In genomic region chr7:86999737-87000136, GRCh38 we compare ENCODE assay signal across 18 cellular contexts. TPM values are rescaled to one million over a fixed set of nuclear protein-coding genes. Genes with fewer than 3 reads are reported as not detected.
DNase-seq lines count a peak whose midpoint lies in the region; ATAC-seq and TF ChIP-seq lines count a peak whose summit lies in the region.
"Had no signal": no experiment of that assay in that cellular context is flagged by ENCODE, and none has a peak within 500 bp of the region (broad histone marks: within the 10 kb centered on the region; RNA-seq: fewer than 3 reads in every experiment).

No MANE protein-coding gene starts in this region.

- no peak for TF ChIP-seq CTCF in RWPE2 (IDR thresholded peaks at IDR 0.05; ENCODE audit: poor library complexity, severe bottlenecking)
- TF ChIP-seq CTCF in parathyroid adenoma (IDR thresholded peaks at IDR 0.05): no peak
- TF ChIP-seq CTCF in vagina (IDR thresholded peaks at IDR 0.05): no peak

- peaks cover 17% of the 10 kb centered on the region for H3K4me1 ChIP-seq in RWPE2 (ENCODE audit: insufficient read depth, poor library complexity, severe bottlenecking)
- peaks cover 38% of the 10 kb centered on the region for H3K4me1 ChIP-seq in parathyroid adenoma
- peaks cover 11% of the 10 kb centered on the region for H3K4me1 ChIP-seq in vagina
- H3K4me1 ChIP-seq: A549 had no signal

- H3K4me3 ChIP-seq in RWPE2 (ENCODE audit: severe bottlenecking) (no peak overlapping the region), parathyroid adenoma (ENCODE audit: low read depth, low read length) (no peak overlapping the region), vagina (no peak overlapping the region)
- H3K4me3 ChIP-seq: A549 had no signal

- peak overlapping the region; percentile 67 for H2AFZ ChIP-seq in parathyroid adenoma

- intact Hi-C loops in vagina (cut with DNase I): no loop called here

- no peak overlapping the region for H3K4me2 ChIP-seq in parathyroid adenoma (ENCODE audit: low read length)
- H3K4me2 ChIP-seq: A549 had no signal

- in situ Hi-C loops in G401 (cut with HindIII; ENCODE audit: low sequenced_read_pairs): no loop called here

- no peak for TF ChIP-seq POLR2A in vagina (IDR thresholded peaks at IDR 0.05)

- H3K9ac ChIP-seq in parathyroid adenoma: no peak overlapping the region

- H3K27me3 ChIP-seq in RWPE2 (ENCODE audit: insufficient read depth, poor library complexity, severe bottlenecking) (no peaks in the 10 kb centered on the region), parathyroid adenoma (ENCODE audit: control insufficient read depth, insufficient read depth, low read length) (no peaks in the 10 kb centered on the region), vagina (no peaks in the 10 kb centered on the region)

- DNase-seq in G401 (ENCODE audit: low spot score) (peak; percentile 49), RWPE2 (ENCODE audit: low spot score) (no peak), cerebellar cortex (ENCODE audit: low spot score) (peak; percentile 38), vagina (ENCODE audit: extremely low spot score in 2 of 2) (no peak)
- DNase-seq: CD4-positive, alpha-beta T cell; DMS53; EL; IMR-90; Karpas-422; NCI-H1417 treated with DMSO at 0.1 percent for 48 hours; NCI-H1930; NCI-H526 had no signal

- H3K79me2 ChIP-seq in parathyroid adenoma: peaks cover 8% of the 10 kb centered on the region

- H3K27ac ChIP-seq in RWPE2 (ENCODE audit: poor library complexity, severe bottlenecking) (peak overlapping the region; percentile 68), parathyroid adenoma (peak overlapping the region; percentile 85), vagina (no peak overlapping the region)
- H3K27ac ChIP-seq: A549, HL-60 had no signal

- ATAC-seq in RWPE2 (ENCODE audit: low read depth) (no peak), HG02588 (IDR thresholded peaks at IDR 0.05; ENCODE audit: unreplicated experiment) (no peak), HG02759 (IDR thresholded peaks at IDR 0.05; ENCODE audit: unreplicated experiment) (no peak)
- ATAC-seq: A549, Panc1 had no signal

- H3K9me3 ChIP-seq in RWPE2 (ENCODE audit: severe bottlenecking) (no peaks in the 10 kb centered on the region), parathyroid adenoma (ENCODE audit: control insufficient read depth, low read length) (no peaks in the 10 kb centered on the region), vagina (no peaks in the 10 kb centered on the region)
- H3K9me3 ChIP-seq: A549 had no signal

- H3K36me3 ChIP-seq in RWPE2 (ENCODE audit: low read depth) (no peaks in the 10 kb centered on the region), parathyroid adenoma (ENCODE audit: control insufficient read depth, insufficient read depth, low read length) (no peaks in the 10 kb centered on the region), vagina (no peaks in the 10 kb centered on the region)

RNA-seq across cellular contexts. Expression of gene ELAPOR2, which starts 59.7 kb away (rescaled TPM):
- 28.7 and 50.1 TPM in 2 replicates for total RNA-seq in G401 (2014; rRNA removed; shearing (Covaris generic))
- total RNA-seq in vagina: 5.6 TPM

Comparison
In these comparisons a context has a peak if more than half of its experiments do, and no peak if none do; other contexts are left out.
1. DNase-seq: peak in G401 (single experiment) and cerebellar cortex (single experiment); none in RWPE2 (single experiment) and vagina (0 of 2).